ENCODE assay signal across 16 cellular contexts in the genomic region with DNA sequence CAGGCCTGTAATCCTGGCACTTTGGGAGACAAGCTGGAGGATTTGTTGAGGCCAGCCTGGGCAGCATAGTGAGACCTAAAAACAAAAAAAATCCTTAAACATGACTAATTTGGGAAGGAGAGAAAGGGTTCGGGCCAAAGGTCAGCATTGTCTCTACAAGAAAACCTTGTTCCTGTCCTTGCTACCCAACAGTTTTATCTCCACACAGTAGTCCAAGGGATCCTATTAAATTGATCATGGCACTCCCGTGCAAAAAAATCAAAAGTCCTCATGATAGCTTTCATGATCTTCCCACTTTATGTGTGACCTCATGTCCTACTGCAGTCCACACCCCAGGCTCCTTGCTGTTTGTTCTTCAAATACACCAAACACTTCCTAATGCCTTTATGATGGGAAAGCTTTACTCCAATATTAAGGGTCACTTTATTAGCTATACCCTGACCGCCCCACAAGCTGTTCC. TPM values are rescaled to one million over a fixed set of nuclear protein-coding genes. Genes with fewer than 3 reads are reported as not detected.
DNase-seq lines count a peak whose midpoint lies in the region; ATAC-seq, FAIRE-seq and TF ChIP-seq lines count a peak whose summit lies in the region.
"Had no signal": no experiment of that assay in that cellular context is flagged by ENCODE, and none has a peak within 500 bp of the region (broad histone marks: within the 10 kb centered on the region; RNA-seq: fewer than 3 reads in every experiment).

No MANE protein-coding gene starts in this region.

- H3K9me3 Mint-ChIP-seq in stimulated activated naive CD8-positive, alpha-beta T cell treated with anti-CD3 and anti-CD28 coated beads, Interleukin-15, Interleukin-2, amounts not matched to agents 100 ng/mL and 50 ng/mL, for 24 hours, result no peaks in the 10 kb centered on the region
- no peaks in the 10 kb centered on the region for H3K9me3 Mint-ChIP-seq in stimulated activated naive CD8-positive, alpha-beta T cell treated with anti-CD3 and anti-CD28 coated beads, Interleukin-15, amount 100 ng/mL, for 72 hours
- H3K9me3 Mint-ChIP-seq in type B pancreatic cell, result no peaks in the 10 kb centered on the region
- H3K9me3 Mint-ChIP-seq: T-helper 1 cell treated with Interleukin-12 subunit alpha and Interleukin-12 subunit beta and Interleukin-4 antibody, amounts not matched to agents 30 μg/mL and 1 μg/mL, for 36 hours had no signal

- CTCF ChIA-PET in H1 (lab: Charles Lee; ENCODE audit: partially characterized antibody), result interaction anchor here (1.3 kb wide), 1 partner anchor 41 kb away, joined by 3 read pairs; no protein-coding TSS in a partner anchor

- no peak overlapping the region for H4K91ac ChIP-seq in H1 (replicated peaks; ENCODE audit: insufficient read length, low read length)

- no peak overlapping the region for H3K27ac ChIP-seq in H1 (ENCODE audit: low read depth, low read length)
- H3K27ac ChIP-seq: HL-60, left lung, neutrophil had no signal

- no peak overlapping the region for H2BK20ac ChIP-seq in H1 (ENCODE audit: low read length)

- H3K23ac ChIP-seq in H1 (ENCODE audit: insufficient read length), result no peak overlapping the region

- H3K4me1 ChIP-seq in H1 (replicated peaks in 1 of 4; ENCODE audit: control insufficient read depth in 3 of 4, insufficient read depth in 4 of 4, low read length in 3 of 4) (peaks cover 0 to 7% (median 1%) of the 10 kb centered on the region in 4 experiments; a peak in 2 of 7 replicates), mucosa of descending colon (ENCODE audit: low read depth) (peaks cover 11% of the 10 kb centered on the region)

- peaks cover 11% of the 10 kb centered on the region for H3K23me2 ChIP-seq in H1 (ENCODE audit: low read depth, low read length)

- no peaks in the 10 kb centered on the region for H3K27me3 ChIP-seq in H1 (replicated peaks in 1 of 4; ENCODE audit: control insufficient read depth in 3 of 4, extremely low read depth in 1 of 4, insufficient read depth in 3 of 4, low read length in 3 of 4)
- H3K27me3 ChIP-seq: left lung, neutrophil had no signal

- FAIRE-seq in H1 (lab: Jason Lieb, UNC), result no peak
- FAIRE-seq: bronchial epithelial cell had no signal

- no peak overlapping the region for H3K4ac ChIP-seq in H1 (replicated peaks; ENCODE audit: insufficient read length, low read depth, low read length)

- H3K9ac ChIP-seq in H1 (replicated peaks in 1 of 4; ENCODE audit: extremely low read depth in 1 of 4, low read depth in 3 of 4, low read length in 3 of 4), result no peak overlapping the region

- DNase-seq in stimulated activated naive CD8-positive, alpha-beta T cell treated with anti-CD3 and anti-CD28 coated beads, Interleukin-15, amount 100 ng/mL, for 72 hours, result no peak
- DNase-seq in NB4 (ENCODE audit: low read depth) (peak; percentile 33), H1 (ENCODE audit: low read depth in 1 of 2, low spot score in 2 of 2) (no peak), type B pancreatic cell (ENCODE audit: extremely low spot score, unreplicated experiment) (no peak), NCI-H226 (no peak), mucosa of descending colon (no peak), mucosa of gallbladder (ENCODE audit: low spot score) (no peak)
- DNase-seq: activated CD4-positive, alpha-beta T cell treated with anti-CD3 and anti-CD28 coated beads, Interleukin-2, amount 50 U/mL, for 1 hour; activated effector memory CD4-positive, alpha-beta T cell treated with Interleukin-2 at 50 U/mL for 16 hours; left lung; PC-3 had no signal

- peaks cover 43% of the 10 kb centered on the region for H3K36me3 Mint-ChIP-seq in stimulated activated naive CD8-positive, alpha-beta T cell treated with anti-CD3 and anti-CD28 coated beads, Interleukin-15, Interleukin-2, amounts not matched to agents 100 ng/mL and 50 ng/mL, for 24 hours (ENCODE audit: low read depth)
- peaks cover 40% of the 10 kb centered on the region for H3K36me3 Mint-ChIP-seq in type B pancreatic cell

- no peak for ATAC-seq in stimulated activated naive CD8-positive, alpha-beta T cell treated with anti-CD3 and anti-CD28 coated beads, Interleukin-15, amount 100 ng/mL, for 72 hours
- no peak for ATAC-seq in mucosa of descending colon
- ATAC-seq: left lung, PC-3 had no signal

- no peak overlapping the region for H2BK120ac ChIP-seq in H1 (replicated peaks; ENCODE audit: low read depth, low read length)

- H3K4me3 ChIP-seq in NB4 (ENCODE audit: low read depth, low read length) (no peak overlapping the region), H1 (ENCODE audit: extremely low read depth in 1 of 4, insufficient read depth in 2 of 4, low read depth in 3 of 4, low read length in 4 of 4) (no peak overlapping the region), mucosa of descending colon (no peak overlapping the region)
- H3K4me3 ChIP-seq: left lung had no signal

- H2BK12ac ChIP-seq in H1 (ENCODE audit: low read depth, low read length), result no peak overlapping the region

- H2BK15ac ChIP-seq in H1 (ENCODE audit: low read length), result no peak overlapping the region

- intact Hi-C loops in mucosa of descending colon (cut with DNase I, micrococcal nuclease), result no loop called here

- WGBS in H1 (ENCODE audit: extremely low coverage in 1 of 2, insufficient coverage in 1 of 2, insufficient read length in 1 of 2, insufficient replicate concordance in 2 of 2, low coverage in 1 of 2, low lambda C conversion rate in 2 of 2, missing lambda C conversion rate in 1 of 2), 2 experiments, result 85% methylated on average over 3 of the region's 3 CpGs; no CpG with 5 or more reads in 1 of the 2 experiments

- POLR2A ChIA-PET in H1 (lab: Charles Lee; ENCODE audit: partially characterized antibody), result interaction anchor here (1.0 to 11.5 kb wide), 7 partner anchors 15 to 93 kb away, joined by 4 to 363 read pairs (median 81); a partner anchor contains a TSS

- H3K56ac ChIP-seq in H1 (replicated peaks; ENCODE audit: insufficient read length, low read depth, low read length), result no peak overlapping the region

- TF ChIP-seq POLR2A in NB4 (IDR thresholded peaks at IDR 0.05; ENCODE audit: extremely low read depth, insufficient read length) (no peak), H1 (IDR thresholded peaks at IDR 0.05; ENCODE audit: control extremely low read depth in 1 of 2, low read depth in 2 of 2, low read length in 2 of 2) (peak; percentile 65 to 75; a peak in 2 of 3 replicates)

- H2AK5ac ChIP-seq in H1 (ENCODE audit: low read depth, low read length), result no peak overlapping the region

- no peak overlapping the region for H2AFZ ChIP-seq in H1 (ENCODE audit: low read length)

- no peak for TF ChIP-seq EP300 in H1 (IDR thresholded peaks at IDR 0.05; ENCODE audit: borderline replicate concordance in 1 of 2, low read depth in 2 of 2, low read length in 2 of 2)

- peaks cover 0 to 22% of the 10 kb centered on the region in 2 experiments; a peak in 2 of 4 replicates for H3K79me2 ChIP-seq in H1 (ENCODE audit: control insufficient read depth in 1 of 2, insufficient read depth in 2 of 2, low read length in 2 of 2)

- peak overlapping the region; percentile 21 for H3K27ac Mint-ChIP-seq in stimulated activated naive CD8-positive, alpha-beta T cell treated with anti-CD3 and anti-CD28 coated beads, Interleukin-15, Interleukin-2, amounts not matched to agents 100 ng/mL and 50 ng/mL, for 24 hours
- H3K27ac Mint-ChIP-seq in stimulated activated naive CD8-positive, alpha-beta T cell treated with anti-CD3 and anti-CD28 coated beads, Interleukin-15, amount 100 ng/mL, for 72 hours, result no peak overlapping the region
- H3K27ac Mint-ChIP-seq in type B pancreatic cell, result no peak overlapping the region
- H3K27ac Mint-ChIP-seq: T-helper 1 cell treated with Interleukin-12 subunit alpha and Interleukin-12 subunit beta and Interleukin-4 antibody, amounts not matched to agents 30 μg/mL and 1 μg/mL, for 36 hours had no signal

- peaks cover 34% of the 10 kb centered on the region for H3K4me1 Mint-ChIP-seq in stimulated activated naive CD8-positive, alpha-beta T cell treated with anti-CD3 and anti-CD28 coated beads, Interleukin-15, Interleukin-2, amounts not matched to agents 100 ng/mL and 50 ng/mL, for 24 hours (ENCODE audit: low read depth)
- peaks cover 35% of the 10 kb centered on the region for H3K4me1 Mint-ChIP-seq in stimulated activated naive CD8-positive, alpha-beta T cell treated with anti-CD3 and anti-CD28 coated beads, Interleukin-15, amount 100 ng/mL, for 72 hours
- peaks cover 21% of the 10 kb centered on the region for H3K4me1 Mint-ChIP-seq in type B pancreatic cell (ENCODE audit: unreplicated experiment)

- no peaks in the 10 kb centered on the region for H3K79me1 ChIP-seq in H1 (ENCODE audit: low read depth, low read length)

- no peak overlapping the region for H4K5ac ChIP-seq in H1 (ENCODE audit: insufficient read length, low read depth, low read length)

- no peaks in the 10 kb centered on the region for H3K27me3 Mint-ChIP-seq in stimulated activated naive CD8-positive, alpha-beta T cell treated with anti-CD3 and anti-CD28 coated beads, Interleukin-15, Interleukin-2, amounts not matched to agents 100 ng/mL and 50 ng/mL, for 24 hours
- H3K27me3 Mint-ChIP-seq in stimulated activated naive CD8-positive, alpha-beta T cell treated with anti-CD3 and anti-CD28 coated beads, Interleukin-15, amount 100 ng/mL, for 72 hours, result no peaks in the 10 kb centered on the region
- no peaks in the 10 kb centered on the region for H3K27me3 Mint-ChIP-seq in type B pancreatic cell

- H3K9me3 ChIP-seq in H1 (ENCODE audit: insufficient read depth in 2 of 2, low read depth in 1 of 2, low read length in 1 of 2), result no peaks in the 10 kb centered on the region
- H3K9me3 ChIP-seq in mucosa of descending colon, result no peaks in the 10 kb centered on the region
- H3K9me3 ChIP-seq: left lung, neutrophil had no signal

- no peak overlapping the region for H3K4me3 Mint-ChIP-seq in stimulated activated naive CD8-positive, alpha-beta T cell treated with anti-CD3 and anti-CD28 coated beads, Interleukin-15, Interleukin-2, amounts not matched to agents 100 ng/mL and 50 ng/mL, for 24 hours
- no peak overlapping the region for H3K4me3 Mint-ChIP-seq in stimulated activated naive CD8-positive, alpha-beta T cell treated with anti-CD3 and anti-CD28 coated beads, Interleukin-15, amount 100 ng/mL, for 72 hours
- peak overlapping the region; percentile 17 for H3K4me3 Mint-ChIP-seq in type B pancreatic cell
- H3K4me3 Mint-ChIP-seq: T-helper 1 cell treated with Interleukin-12 subunit alpha and Interleukin-12 subunit beta and Interleukin-4 antibody, amounts not matched to agents 30 μg/mL and 1 μg/mL, for 36 hours had no signal

- no peak overlapping the region for H2BK5ac ChIP-seq in H1 (ENCODE audit: low read depth, low read length)

- H3K36me3 ChIP-seq in H1 (ENCODE audit: control insufficient read depth in 2 of 4, insufficient read depth in 4 of 4, low read length in 3 of 4) (peaks cover 15 to 36% (median 22%) of the 10 kb centered on the region in 4 experiments), mucosa of descending colon (ENCODE audit: low read depth) (no peaks in the 10 kb centered on the region)

- TF ChIP-seq CTCF in NB4 (IDR thresholded peaks at IDR 0.05; ENCODE audit: low read depth, low read length) (no peak), H1 (IDR thresholded peaks at IDR 0.05; ENCODE audit: control extremely low read depth in 1 of 3, insufficient read depth in 1 of 3, low read depth in 1 of 3, low read length in 3 of 3) (no peak), type B pancreatic cell (conservative IDR thresholded peaks at IDR 0.05) (no peak), mucosa of descending colon (IDR thresholded peaks at IDR 0.05) (no peak)

- TF ChIP-seq RAD21 in H1 (IDR thresholded peaks at IDR 0.05 in 1 of 2, conservative IDR thresholded peaks at IDR 0.05 in 1 of 2; ENCODE audit: low read depth in 2 of 2, low read length in 2 of 2), result no peak

- no peak overlapping the region for H4K8ac ChIP-seq in H1 (ENCODE audit: extremely low read depth, insufficient read depth, low read length)

- no peak overlapping the region for H3K18ac ChIP-seq in H1 (ENCODE audit: extremely low read depth, low read length)

- peaks cover 9 to 14% of the 10 kb centered on the region in 2 experiments for H4K20me1 ChIP-seq in H1 (replicated peaks in 1 of 2; ENCODE audit: control insufficient read depth in 1 of 2, insufficient read depth in 2 of 2, low read length in 2 of 2)

- no peak overlapping the region for H3K14ac ChIP-seq in H1 (ENCODE audit: insufficient read length)

- H3K4me2 ChIP-seq in H1 (ENCODE audit: insufficient read depth in 1 of 2, low read depth in 2 of 2, low read length in 2 of 2), result no peak overlapping the region

RNA-seq across cellular contexts. Expression of a gene that starts 4.2 kb away (rescaled TPM):
- total RNA-seq in H1 (2021; fragmentation: NEBNext Ultra II Directional; extraction: Animal tissue kit (Norgen Biotek cat#: 25700)), result 2,767 and 2,819 TPM in 2 replicates
- polyA plus RNA-seq in H1 (2011; rRNA removed), result 6,473 and 6,491 TPM in 2 replicates
- polyA plus RNA-seq in H1 (2011; cell fraction: cytosol; rRNA removed), result 6,660 TPM
- 3,832 TPM for polyA plus RNA-seq in H1 (2011; cell fraction: nucleus; rRNA removed)
- 3,531 to 4,386 TPM (median 4,298 TPM) in 4 replicates for polyA plus RNA-seq in H1 (2012, experiment 1 of 2)
- 9,956 TPM for polyA plus RNA-seq in H1 (2012, experiment 2 of 2)
- 2,824 TPM for polyA plus RNA-seq in H1 (2013, experiment 1 of 2)
- 2,851 TPM for polyA plus RNA-seq in H1 (2013, experiment 2 of 2)
- 1,830 and 1,953 TPM in 2 replicates for polyA minus RNA-seq in H1 (2011; rRNA and poly(A)+ RNA removed)
- 1,561 TPM for polyA minus RNA-seq in H1 (2011; cell fraction: cytosol; rRNA and poly(A)+ RNA removed)
- polyA minus RNA-seq in H1 (2011; cell fraction: nucleus; rRNA and poly(A)+ RNA removed), result 1,070 TPM
- 2,083 and 2,257 TPM in 2 replicates for total RNA-seq in type B pancreatic cell (ENCODE audit: low replicate concordance)
- total RNA-seq in mucosa of descending colon, result 1,000 to 10,000 TPM; 1,277 to 1,409 (median 1,319) TPM
- total RNA-seq in mucosa of gallbladder, result 1,351 TPM

RNA-seq across cellular contexts. Expression of a gene that starts 4.3 kb away (rescaled TPM):
- 7.0 and 7.6 TPM in 2 replicates for total RNA-seq in H1 (2021; fragmentation: NEBNext Ultra II Directional; extraction: Animal tissue kit (Norgen Biotek cat#: 25700))
- 1.8 and 3.4 TPM in 2 replicates for polyA plus RNA-seq in H1 (2011; rRNA removed)
- polyA plus RNA-seq in H1 (2011; cell fraction: cytosol; rRNA removed), result 4.4 TPM
- polyA plus RNA-seq in H1 (2011; cell fraction: nucleus; rRNA removed), result 1.5 TPM
- polyA plus RNA-seq in H1 (2012, experiment 1 of 2), result 3.6 to 7.2 TPM (median 5.0 TPM) in 4 replicates
- 0.88 TPM for polyA plus RNA-seq in H1 (2012, experiment 2 of 2)
- 4.2 TPM for polyA plus RNA-seq in H1 (2013, experiment 1 of 2)
- polyA plus RNA-seq in H1 (2013, experiment 2 of 2), result 4.4 TPM
- 3.1 and 3.9 TPM in 2 replicates for polyA minus RNA-seq in H1 (2011; rRNA and poly(A)+ RNA removed)
- polyA minus RNA-seq in H1 (2011; cell fraction: cytosol; rRNA and poly(A)+ RNA removed), result 3.3 TPM
- polyA minus RNA-seq in H1 (2011; cell fraction: nucleus; rRNA and poly(A)+ RNA removed), result 8.5 TPM
- total RNA-seq in type B pancreatic cell (ENCODE audit: low replicate concordance) (8.0 and 10.8 TPM in 2 replicates), mucosa of descending colon (10 to 100 TPM in 1 of 3 donors, 1 to 10 TPM in 2; 3.5 to 15.0 (median 5.3) TPM), mucosa of gallbladder (11.0 TPM)

RNA-seq across cellular contexts. Expression of a gene that starts 24.0 kb away (rescaled TPM):
- total RNA-seq in H1 (2021; fragmentation: NEBNext Ultra II Directional; extraction: Animal tissue kit (Norgen Biotek cat#: 25700)), result 21.7 and 22.0 TPM in 2 replicates
- 3.5 and 5.9 TPM in 2 replicates for polyA plus RNA-seq in H1 (2011; rRNA removed)
- 6.9 TPM for polyA plus RNA-seq in H1 (2011; cell fraction: cytosol; rRNA removed)
- polyA plus RNA-seq in H1 (2011; cell fraction: nucleus; rRNA removed), result 3.1 TPM
- 9.9 to 16.3 TPM (median 12.7 TPM) in 4 replicates for polyA plus RNA-seq in H1 (2012, experiment 1 of 2)
- polyA plus RNA-seq in H1 (2012, experiment 2 of 2), result 0.39 TPM
- polyA plus RNA-seq in H1 (2013, experiment 1 of 2), result 7.1 TPM
- polyA plus RNA-seq in H1 (2013, experiment 2 of 2), result 7.3 TPM
- polyA minus RNA-seq in H1 (2011; rRNA and poly(A)+ RNA removed), result 26.1 and 41.2 TPM in 2 replicates
- polyA minus RNA-seq in H1 (2011; cell fraction: cytosol; rRNA and poly(A)+ RNA removed), result 17.2 TPM
- polyA minus RNA-seq in H1 (2011; cell fraction: nucleus; rRNA and poly(A)+ RNA removed), result 29.0 TPM
- total RNA-seq in type B pancreatic cell (ENCODE audit: low replicate concordance) (20.6 and 23.1 TPM in 2 replicates), mucosa of descending colon (10 to 100 TPM; 16.5 to 37.8 (median 28.5) TPM), mucosa of gallbladder (51.8 TPM)
